In the genomic region with DNA sequence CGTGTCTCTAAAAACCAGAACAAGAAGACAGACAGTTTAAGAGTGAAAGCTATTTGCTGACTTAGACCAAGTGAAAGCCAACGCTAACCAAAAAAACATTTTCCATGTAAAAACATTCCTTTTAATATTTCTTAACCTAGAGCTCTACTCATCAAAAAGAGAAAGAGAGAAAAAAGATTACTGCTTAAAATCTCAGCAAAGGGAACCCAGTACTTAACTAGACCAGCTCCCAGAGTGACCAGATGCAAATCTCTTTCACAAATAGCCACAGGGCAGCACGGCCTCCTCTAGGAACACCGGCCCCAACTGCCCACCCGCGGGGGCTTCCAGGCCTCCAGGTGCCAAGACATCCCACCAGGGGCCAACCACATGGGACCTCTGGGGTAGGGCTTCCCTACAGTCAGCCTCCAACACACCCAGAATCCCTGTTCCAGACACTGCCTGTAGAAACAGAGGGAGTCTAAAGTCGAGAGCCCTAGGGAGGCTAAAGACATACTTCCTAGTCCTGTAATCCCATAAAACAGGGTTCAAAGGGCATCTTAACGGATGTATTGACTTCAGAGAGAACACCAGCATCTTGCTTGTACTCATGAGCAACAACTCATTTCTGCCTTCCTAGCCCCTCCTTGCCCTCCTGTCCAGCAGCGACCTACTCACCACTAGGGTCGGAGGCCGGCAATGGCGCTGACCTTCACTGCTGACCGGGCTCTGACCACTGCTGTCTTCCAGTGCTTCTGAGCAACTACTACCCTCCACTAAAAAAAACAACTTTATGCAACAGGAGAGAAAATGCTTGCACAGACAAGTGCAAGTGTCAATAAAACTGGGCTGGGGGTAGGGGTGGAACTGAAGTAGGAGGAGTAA, we compare ENCODE assay signal across 15 cellular contexts. TPM values are rescaled to one million over a fixed set of nuclear protein-coding genes. Genes with fewer than 3 reads are reported as not detected.
A peak's percentile ranks its signal among the peaks of the same experiment; 100 is the strongest.
DNase-seq lines count a peak whose midpoint lies in the region; ATAC-seq, FAIRE-seq and TF ChIP-seq lines count a peak whose summit lies in the region.
"Had no signal": no experiment of that assay in that cellular context is flagged by ENCODE, and none has a peak within 500 bp of the region (broad histone marks: within the 10 kb centered on the region; RNA-seq: fewer than 3 reads in every experiment).

No MANE protein-coding gene starts in this region.

- WGBS in aorta, 2 donors, result 56 to 63% methylated on average over 13 of the region's 13 CpGs

- BruUV-seq in MCF 10A (replicated peaks; lab: Mats Ljungman, UMichigan), result no TSS peak

- H3K27ac Mint-ChIP-seq in MCF 10A (ENCODE audit: low read depth, unreplicated experiment) (no peak overlapping the region), nephron progenitor cell (peak overlapping the region; percentile 79)
- H3K27ac Mint-ChIP-seq: activated CD4-positive, alpha-beta T cell treated with anti-CD3 and anti-CD28 coated beads, Interleukin-2, amount 10 ng/mL, durations not matched to agents 24 days and 14 days; T-cell had no signal

- H3K9me3 ChIP-seq in aorta (ENCODE audit: control insufficient read depth, low read length) (no peaks in the 10 kb centered on the region), SJCRH30 (replicated peaks) (no peaks in the 10 kb centered on the region)
- H3K9me3 ChIP-seq: MG63 had no signal

- intact Hi-C loops in MCF 10A (cut with micrococcal nuclease) (no loop called here), Right ventricle myocardium superior (cut with DNase I) (no loop called here), aorta (cut with DNase I) (loop anchor here in 1 of 2 donors (5.0 to 10.0 kb wide), 2 partner anchors 34 to 77 kb away; partner anchors contain the start of gene MAP1LC3B)

- peaks cover 0 to 4% of the 10 kb centered on the region in 2 donors for H3K4me1 ChIP-seq in aorta (ENCODE audit: control insufficient read depth in 1 of 2, insufficient read depth in 2 of 2, low read length in 2 of 2)
- H3K4me1 ChIP-seq in SJCRH30, result no peaks in the 10 kb centered on the region

- H3K4me1 Mint-ChIP-seq in MCF 10A (ENCODE audit: insufficient read depth, unreplicated experiment) (no peaks in the 10 kb centered on the region), nephron progenitor cell (peaks cover 61% of the 10 kb centered on the region)
- H3K4me1 Mint-ChIP-seq: activated CD4-positive, alpha-beta T cell treated with anti-CD3 and anti-CD28 coated beads, Interleukin-2, amount 10 ng/mL, durations not matched to agents 24 days and 14 days had no signal

- DNase-seq in T47D (ENCODE audit: low read depth in 1 of 2, low spot score in 1 of 2), result peak; percentile 48 to 54
- no peak for DNase-seq in MCF 10A (ENCODE audit: unreplicated experiment)
- no peak for DNase-seq in Right ventricle myocardium superior
- DNase-seq in nephron progenitor cell, result peak; percentile 39
- DNase-seq in aorta, result no peak
- DNase-seq in SJCRH30, result no peak
- no peak for DNase-seq in H54 (ENCODE audit: insufficient read length, low spot score)
- no peak for DNase-seq in effector CD4-positive, alpha-beta T cell
- DNase-seq: activated CD4-positive, alpha-beta T cell treated with anti-CD3 and anti-CD28 coated beads, Interleukin-2, amount 10 ng/mL, durations not matched to agents 24 days and 14 days; DMS 273 treated with DMSO at 0.1 percent for 48 hours; MG63; naive B cell; NCI-H2171; T-cell had no signal

- POLR2A ChIA-PET in MCF 10A (lab: Yijun Ruan, JAX), result no interaction called here

- ATAC-seq in Right ventricle myocardium superior (ENCODE audit: poor library complexity) (peak; percentile 36), aorta (ENCODE audit: low FRiP score) (peak; percentile 35)
- ATAC-seq: T-cell had no signal

- peaks cover 7% of the 10 kb centered on the region for H3K36me3 Mint-ChIP-seq in MCF 10A (ENCODE audit: insufficient read depth, unreplicated experiment)
- H3K36me3 Mint-ChIP-seq in nephron progenitor cell (ENCODE audit: low read depth), result peaks cover 8% of the 10 kb centered on the region

- H3K27ac ChIP-seq in aorta (ENCODE audit: low read depth in 1 of 2, low read length in 2 of 2) (no peak overlapping the region), SJCRH30 (no peak overlapping the region)
- H3K27ac ChIP-seq: HL-60 had no signal

- H3K9me3 Mint-ChIP-seq in MCF 10A (ENCODE audit: unreplicated experiment), result no peaks in the 10 kb centered on the region
- no peaks in the 10 kb centered on the region for H3K9me3 Mint-ChIP-seq in nephron progenitor cell
- H3K9me3 Mint-ChIP-seq: activated CD4-positive, alpha-beta T cell treated with anti-CD3 and anti-CD28 coated beads, Interleukin-2, amount 10 ng/mL, durations not matched to agents 24 days and 14 days; naive B cell; T-cell had no signal

- no peak for TF ChIP-seq POLR2A in H54 (IDR thresholded peaks at IDR 0.05; ENCODE audit: low read depth, low read length)

- no peaks in the 10 kb centered on the region for H3K27me3 Mint-ChIP-seq in MCF 10A (ENCODE audit: insufficient read depth, unreplicated experiment)
- peaks cover 2% of the 10 kb centered on the region for H3K27me3 Mint-ChIP-seq in nephron progenitor cell (ENCODE audit: low read depth, poor library complexity)
- H3K27me3 Mint-ChIP-seq: T-cell had no signal

- H3K4me3 Mint-ChIP-seq in MCF 10A (ENCODE audit: unreplicated experiment) (no peak overlapping the region), nephron progenitor cell (no peak overlapping the region)
- H3K4me3 Mint-ChIP-seq: activated CD4-positive, alpha-beta T cell treated with anti-CD3 and anti-CD28 coated beads, Interleukin-2, amount 10 ng/mL, durations not matched to agents 24 days and 14 days; naive B cell; T-cell had no signal

- no peak for FAIRE-seq in H54 (lab: Jason Lieb, UNC)

- in situ Hi-C loops in T47D (cut with HindIII; ENCODE audit: low pct_unique_long_range_greater_than_20kb, low sequenced_read_pairs), result no loop called here

- TF ChIP-seq CTCF in MCF 10A (IDR thresholded peaks at IDR 0.05; ENCODE audit: unreplicated experiment) (no peak), nephron progenitor cell (IDR thresholded peaks at IDR 0.05) (no peak)

- no peak overlapping the region for H3K4me3 ChIP-seq in aorta (ENCODE audit: low read length in 2 of 2)
- H3K4me3 ChIP-seq in SJCRH30, result no peak overlapping the region
- H3K4me3 ChIP-seq: MG63 had no signal

- H3K36me3 ChIP-seq in aorta (ENCODE audit: control insufficient read depth in 1 of 2, insufficient read depth in 2 of 2, low read length in 1 of 2) (no peaks in the 10 kb centered on the region), SJCRH30 (no peaks in the 10 kb centered on the region)
- H3K36me3 ChIP-seq: MG63 had no signal

- CTCF ChIA-PET in MCF 10A (lab: Yijun Ruan, JAX), result interaction anchor here (1.6 kb wide), 1 partner anchor 10 kb away, joined by 4 read pairs; no protein-coding TSS in a partner anchor

- no peaks in the 10 kb centered on the region for H3K27me3 ChIP-seq in aorta (ENCODE audit: control insufficient read depth in 1 of 2, insufficient read depth in 2 of 2, low read length in 1 of 2)
- no peaks in the 10 kb centered on the region for H3K27me3 ChIP-seq in SJCRH30
- H3K27me3 ChIP-seq: MG63 had no signal

RNA-seq across cellular contexts. Expression of gene ZCCHC14, which starts 21.3 kb away (rescaled TPM):
- total RNA-seq in MCF 10A (2022), result 23.3 and 28.2 TPM in 2 replicates
- total RNA-seq in Right ventricle myocardium superior, result 13.2 TPM
- total RNA-seq in aorta, result 10 to 100 TPM; 32.5 to 42.5 TPM
- polyA plus RNA-seq in aorta, result 10 to 100 TPM in 1 of 2 donors, 1 to 10 TPM in 1; 6.6 to 23.1 TPM
- total RNA-seq in SJCRH30 (2014; rRNA removed; shearing (Covaris generic)), result 5.9 and 7.5 TPM in 2 replicates

Comparison
In these comparisons a context has a peak if more than half of its experiments do, and no peak if none do; other contexts are left out.
1. DNase-seq: peak in T47D (2 of 2) and nephron progenitor cell (single experiment); none in MCF 10A (single experiment), Right ventricle myocardium superior (single experiment), aorta (0 of 2), SJCRH30 (0 of 2), H54 (single experiment) and effector CD4-positive, alpha-beta T cell (single experiment).